ENCODE assay signal across 10 cellular contexts in genomic region chr14:74574706-74575105, GRCh38. TPM values are rescaled to one million over a fixed set of nuclear protein-coding genes. Genes with fewer than 3 reads are reported as not detected.
DNase-seq lines count a peak whose midpoint lies in the region; ATAC-seq and TF ChIP-seq lines count a peak whose summit lies in the region.
"Had no signal": no experiment of that assay in that cellular context is flagged by ENCODE, and none has a peak within 500 bp of the region (broad histone marks: within the 10 kb centered on the region; RNA-seq: fewer than 3 reads in every experiment).

No MANE protein-coding gene starts in this region.

- TF ChIP-seq CTCF in left ventricle myocardium inferior (IDR thresholded peaks at IDR 0.05; ENCODE audit: borderline replicate concordance) (no peak), vagina (IDR thresholded peaks at IDR 0.05) (no peak), Peyer's patch (IDR thresholded peaks at IDR 0.05) (no peak)
- no peak for TF ChIP-seq CTCF in activated CD8-positive, alpha-beta T cell treated with anti-CD3 and anti-CD28 coated beads for 36 hours (IDR thresholded peaks at IDR 0.05)

- H3K27ac Mint-ChIP-seq in activated CD8-positive, alpha-beta T cell treated with anti-CD3 and anti-CD28 coated beads for 36 hours, result no peak overlapping the region

- H3K27me3 Mint-ChIP-seq in activated CD8-positive, alpha-beta T cell treated with anti-CD3 and anti-CD28 coated beads for 36 hours, result peaks cover 25% of the 10 kb centered on the region

- H3K36me3 Mint-ChIP-seq in activated CD8-positive, alpha-beta T cell treated with anti-CD3 and anti-CD28 coated beads for 36 hours (ENCODE audit: low read depth), result no peaks in the 10 kb centered on the region

- DNase-seq in Right ventricle myocardium superior, result peak; percentile 13
- DNase-seq in left ventricle myocardium inferior, result no peak
- DNase-seq in activated CD8-positive, alpha-beta T cell treated with anti-CD3 and anti-CD28 coated beads for 36 hours, result peak; percentile 22
- peak; percentile 89 for DNase-seq in left kidney (ENCODE audit: low read depth, low spot score)
- DNase-seq in vagina (ENCODE audit: extremely low spot score in 2 of 2), result no peak
- no peak for DNase-seq in midbrain (lab: John Stamatoyannopoulos, UW)
- DNase-seq in Peyer's patch, result no peak
- no peak for DNase-seq in GM19240 (ENCODE audit: insufficient read length, low spot score)
- DNase-seq: NCI-H1105 treated with DMSO at 0.1 percent for 48 hours had no signal

- intact Hi-C loops in Right ventricle myocardium superior (cut with DNase I) (no loop called here), left ventricle myocardium inferior (cut with micrococcal nuclease) (no loop called here), vagina (cut with DNase I) (no loop called here)
- intact Hi-C loops in activated CD8-positive, alpha-beta T cell treated with anti-CD3 and anti-CD28 coated beads for 36 hours (cut with micrococcal nuclease), result no loop called here

- POLR2A ChIA-PET in activated CD8-positive, alpha-beta T cell treated with anti-CD3 and anti-CD28 coated beads for 36 hours (lab: Charles Lee), result interaction anchor here (0.8 kb wide), 1 partner anchor 44 kb away, joined by 4 read pairs; no protein-coding TSS in a partner anchor

- no peak for ATAC-seq in Right ventricle myocardium superior (ENCODE audit: poor library complexity)
- ATAC-seq in activated CD8-positive, alpha-beta T cell treated with anti-CD3 and anti-CD28 coated beads for 36 hours, result no peak

- H3K4me1 ChIP-seq in left ventricle myocardium inferior, result peaks cover 41% of the 10 kb centered on the region
- H3K4me1 ChIP-seq in vagina, result peaks cover 70% of the 10 kb centered on the region
- peaks cover 0 to 21% (median 0%) of the 10 kb centered on the region in 4 donors for H3K4me1 ChIP-seq in Peyer's patch

- H3K4me1 Mint-ChIP-seq in activated CD8-positive, alpha-beta T cell treated with anti-CD3 and anti-CD28 coated beads for 36 hours (ENCODE audit: low read depth), result peaks cover 50% of the 10 kb centered on the region

- no peaks in the 10 kb centered on the region for H3K9me3 Mint-ChIP-seq in activated CD8-positive, alpha-beta T cell treated with anti-CD3 and anti-CD28 coated beads for 36 hours

- H3K27me3 ChIP-seq in left ventricle myocardium inferior (ENCODE audit: low read depth), result no peaks in the 10 kb centered on the region
- H3K27me3 ChIP-seq in vagina, result no peaks in the 10 kb centered on the region
- no peaks in the 10 kb centered on the region for H3K27me3 ChIP-seq in Peyer's patch

- H3K9me3 ChIP-seq in left ventricle myocardium inferior (replicated peaks) (no peaks in the 10 kb centered on the region), vagina (no peaks in the 10 kb centered on the region), Peyer's patch (no peaks in the 10 kb centered on the region)

- no peak for TF ChIP-seq POLR2A in vagina (IDR thresholded peaks at IDR 0.05)
- TF ChIP-seq POLR2A in Peyer's patch (IDR thresholded peaks at IDR 0.05), result no peak

- H3K4me3 Mint-ChIP-seq in activated CD8-positive, alpha-beta T cell treated with anti-CD3 and anti-CD28 coated beads for 36 hours, result no peak overlapping the region

- H3K36me3 ChIP-seq in left ventricle myocardium inferior, result no peaks in the 10 kb centered on the region
- H3K36me3 ChIP-seq in vagina, result no peaks in the 10 kb centered on the region
- H3K36me3 ChIP-seq in Peyer's patch, result no peaks in the 10 kb centered on the region

- H3K4me3 ChIP-seq in left ventricle myocardium inferior, result no peak overlapping the region
- H3K4me3 ChIP-seq in vagina, result no peak overlapping the region
- H3K4me3 ChIP-seq in Peyer's patch, result no peak overlapping the region

- CTCF ChIA-PET in activated CD8-positive, alpha-beta T cell treated with anti-CD3 and anti-CD28 coated beads for 36 hours (lab: Charles Lee), result interaction anchor here (0.6 to 0.9 kb wide), 2 partner anchors 34 to 48 kb away, joined by 3 to 4 read pairs; no protein-coding TSS in a partner anchor

- H3K27ac ChIP-seq in left ventricle myocardium inferior (replicated peaks), result no peak overlapping the region
- H3K27ac ChIP-seq in vagina, result peak overlapping the region; percentile 5
- H3K27ac ChIP-seq in Peyer's patch, result no peak overlapping the region
- H3K27ac ChIP-seq: parathyroid adenoma had no signal

RNA-seq across cellular contexts. Expression of gene LTBP2, which starts 37.3 kb away (rescaled TPM):
- total RNA-seq in Right ventricle myocardium superior (11.9 TPM), left ventricle myocardium inferior (26.5 TPM), vagina (52.5 TPM), Peyer's patch (10 to 100 TPM; 10.7 to 34.7 (median 16.0) TPM)
- total RNA-seq in activated CD8-positive, alpha-beta T cell treated with anti-CD3 and anti-CD28 coated beads for 36 hours, result under 1 TPM; 0.04 to 0.05 TPM

Comparison
In these comparisons a context has a peak if more than half of its experiments do, and no peak if none do; other contexts are left out.
1. DNase-seq: peak in Right ventricle myocardium superior (single experiment), activated CD8-positive, alpha-beta T cell treated with anti-CD3 and anti-CD28 coated beads for 36 hours (single experiment) and left kidney (single experiment); none in left ventricle myocardium inferior (single experiment), vagina (0 of 2), midbrain (single experiment), Peyer's patch (0 of 3) and GM19240 (single experiment).
2. RNA of gene LTBP2, which starts 37.3 kb away (total RNA-seq): 52.5 TPM in vagina (single experiment), 26.5 TPM in left ventricle myocardium inferior (single experiment), 10.7 to 34.7 TPM in Peyer's patch and 11.9 TPM in Right ventricle myocardium superior (single experiment); 0.04 to 0.05 TPM in activated CD8-positive, alpha-beta T cell treated with anti-CD3 and anti-CD28 coated beads for 36 hours; every median in the first group is over 10 times any median in the second.